Comparison of ENCODE assay signal across 8 cellular contexts in genomic region chr12:54603173-54603814, GRCh38. TPM values are rescaled to one million over a fixed set of nuclear protein-coding genes. Genes with fewer than 3 reads are reported as not detected.
DNase-seq lines count a peak whose midpoint lies in the region; ATAC-seq and TF ChIP-seq lines count a peak whose summit lies in the region.

No MANE protein-coding gene starts in this region.

- H3K36me3 Mint-ChIP-seq in activated naive CD4-positive, alpha-beta T cell treated with anti-CD3 and anti-CD28 coated beads, Interleukin-2, amount 50 U/mL, for 72 hours = no peaks in the 10 kb centered on the region

- CTCF ChIA-PET in GM10248 (lab: Yijun Ruan, JAX) = interaction anchor here (1.0 to 10.5 kb wide), 7 partner anchors 11 to 55 kb away, joined by 3 to 84 read pairs (median 3); no protein-coding TSS in a partner anchor

- intact Hi-C loops in left ventricle myocardium inferior (cut with micrococcal nuclease) = no loop called here
- intact Hi-C loops in sciatic nerve (cut with DNase I) = no loop called here

- H3K4me3 ChIP-seq in Karpas-422 (ENCODE audit: low read length) (no peak overlapping the region), left ventricle myocardium inferior (no peak overlapping the region)

- H3K4me1 ChIP-seq in Karpas-422 (ENCODE audit: low read length) (no peaks in the 10 kb centered on the region), left ventricle myocardium inferior (no peaks in the 10 kb centered on the region)

- no peaks in the 10 kb centered on the region for H3K79me2 ChIP-seq in Karpas-422 (ENCODE audit: low read length)

- no peak overlapping the region for H3K4me2 ChIP-seq in Karpas-422 (ENCODE audit: low read depth, low read length, poor library complexity, severe bottlenecking)

- H3K9me3 Mint-ChIP-seq in activated naive CD4-positive, alpha-beta T cell treated with anti-CD3 and anti-CD28 coated beads, Interleukin-2, amount 50 U/mL, for 72 hours = no peaks in the 10 kb centered on the region

- H3K27ac ChIP-seq in Karpas-422 (ENCODE audit: low read length) = no peak overlapping the region
- no peak overlapping the region for H3K27ac ChIP-seq in left ventricle myocardium inferior (replicated peaks)

- no peak overlapping the region for H2AFZ ChIP-seq in Karpas-422 (ENCODE audit: low read length)

- ATAC-seq in GM21825 (IDR thresholded peaks at IDR 0.05; ENCODE audit: unreplicated experiment) (peak; percentile 87), sciatic nerve (peak; percentile 91)
- peak; percentile 88 to 92 for ATAC-seq in activated naive CD4-positive, alpha-beta T cell treated with anti-CD3 and anti-CD28 coated beads, Interleukin-2, amount 50 U/mL, for 72 hours

- H3K36me3 ChIP-seq in Karpas-422 (ENCODE audit: insufficient read depth, low read length) (no peaks in the 10 kb centered on the region), left ventricle myocardium inferior (no peaks in the 10 kb centered on the region)

- peak; percentile 78 for DNase-seq in GM10248 (ENCODE audit: extremely low spot score)
- DNase-seq in Karpas-422 = peak; percentile 91
- DNase-seq in SKM-1 treated with dmso at 0.1 percent for 144 hours (lab: John Stamatoyannopoulos, UW; ENCODE audit: unreplicated experiment) = peak; percentile 69
- peak in 1 of 2 donors; percentile 61 for DNase-seq in activated naive CD4-positive, alpha-beta T cell treated with anti-CD3 and anti-CD28 coated beads, Interleukin-2, amount 50 U/mL, for 72 hours (ENCODE audit: low spot score in 2 of 2)
- DNase-seq in left ventricle myocardium inferior = peak; percentile 28
- DNase-seq in sciatic nerve (ENCODE audit: low spot score) = peak; percentile 82
- DNase-seq in COR-L47 (lab: John Stamatoyannopoulos, UW) = no peak

- POLR2A ChIA-PET in GM10248 (lab: Yijun Ruan, JAX) = no interaction called here

- H3K27ac Mint-ChIP-seq in activated naive CD4-positive, alpha-beta T cell treated with anti-CD3 and anti-CD28 coated beads, Interleukin-2, amount 50 U/mL, for 72 hours = no peak overlapping the region

- H3K27me3 ChIP-seq in Karpas-422 (ENCODE audit: low read length) (no peaks in the 10 kb centered on the region), left ventricle myocardium inferior (ENCODE audit: low read depth) (peaks cover 23% of the 10 kb centered on the region)

- peak; percentile 77 for TF ChIP-seq CTCF in GM10248 (IDR thresholded peaks at IDR 0.05; ENCODE audit: control extremely low read depth, extremely low read depth, low read depth, missing control alignments)
- TF ChIP-seq CTCF in left ventricle myocardium inferior (IDR thresholded peaks at IDR 0.05; ENCODE audit: borderline replicate concordance) = peak; percentile 80

- H3K9ac ChIP-seq in Karpas-422 (ENCODE audit: low read length) = no peak overlapping the region

- no peaks in the 10 kb centered on the region for H4K20me1 ChIP-seq in Karpas-422 (ENCODE audit: insufficient read depth, low read depth, low read length)

- no peaks in the 10 kb centered on the region for H3K9me2 ChIP-seq in Karpas-422 (replicated peaks; ENCODE audit: insufficient read depth, low read length)

- H3K9me3 ChIP-seq in Karpas-422 (ENCODE audit: low read length) (no peaks in the 10 kb centered on the region), left ventricle myocardium inferior (replicated peaks) (no peaks in the 10 kb centered on the region)

RNA-seq across cellular contexts. Expression of gene PPP1R1A, which starts 14.8 kb away (rescaled TPM):
- total RNA-seq in Karpas-422 (2014; rRNA removed; shearing (Covaris generic); ENCODE audit: low replicate concordance) = not detected in 2 replicates
- total RNA-seq in activated naive CD4-positive, alpha-beta T cell treated with anti-CD3 and anti-CD28 coated beads, Interleukin-2, amount 50 U/mL, for 72 hours = not detected
- total RNA-seq in left ventricle myocardium inferior (75.0 TPM), sciatic nerve (21.4 TPM)

RNA-seq across cellular contexts. Expression of gene LACRT, which starts 31.4 kb away (rescaled TPM):
- total RNA-seq in Karpas-422 (2014; rRNA removed; shearing (Covaris generic); ENCODE audit: low replicate concordance) = not detected in 2 replicates
- total RNA-seq in activated naive CD4-positive, alpha-beta T cell treated with anti-CD3 and anti-CD28 coated beads, Interleukin-2, amount 50 U/mL, for 72 hours = not detected
- total RNA-seq in left ventricle myocardium inferior = not detected
- not detected for total RNA-seq in sciatic nerve

RNA-seq across cellular contexts. Expression of gene DCD, which starts 44.9 kb away (rescaled TPM):
- total RNA-seq in Karpas-422 (2014; rRNA removed; shearing (Covaris generic); ENCODE audit: low replicate concordance) = not detected in 2 replicates
- not detected for total RNA-seq in activated naive CD4-positive, alpha-beta T cell treated with anti-CD3 and anti-CD28 coated beads, Interleukin-2, amount 50 U/mL, for 72 hours
- total RNA-seq in left ventricle myocardium inferior = not detected
- total RNA-seq in sciatic nerve = not detected

RNA-seq across cellular contexts. Expression of gene PDE1B, which starts 53.9 kb away (rescaled TPM):
- 10.5 and 11.8 TPM in 2 replicates for total RNA-seq in Karpas-422 (2014; rRNA removed; shearing (Covaris generic); ENCODE audit: low replicate concordance)
- total RNA-seq in activated naive CD4-positive, alpha-beta T cell treated with anti-CD3 and anti-CD28 coated beads, Interleukin-2, amount 50 U/mL, for 72 hours = 10 to 100 TPM; 24.1 to 33.6 TPM
- 1.8 TPM for total RNA-seq in left ventricle myocardium inferior
- total RNA-seq in sciatic nerve = 4.5 TPM

Comparison
In these comparisons a context has a peak if more than half of its experiments do, and no peak if none do; other contexts are left out.
1. RNA of gene PPP1R1A, which starts 14.8 kb away (total RNA-seq): 75.0 TPM in left ventricle myocardium inferior (single experiment) and 21.4 TPM in sciatic nerve (single experiment); not detected in Karpas-422 and not detected in activated naive CD4-positive, alpha-beta T cell treated with anti-CD3 and anti-CD28 coated beads, Interleukin-2, amount 50 U/mL, for 72 hours; every median in the first group is over 10 times any median in the second.
2. Peak in every context shown above with its lines, with median percentiles within 50 percentile points of each other: ATAC-seq.